1 cellular context compared by ENCODE assay signal in genomic region chr12:531951-532585, GRCh38.
TF ChIP-seq lines count a peak whose summit lies in the region.

No MANE protein-coding gene starts in this region.

TF ChIP-seq in IMR-90, 13 proteins besides CTCF, POLR2A, EP300 and RAD21:
- TF ChIP-seq USF2 (IDR thresholded peaks at IDR 0.05; ENCODE audit: low read depth, low read length), result no peak
- no peak for TF ChIP-seq FOS (IDR thresholded peaks at IDR 0.05; ENCODE audit: low read depth, low read length)
- TF ChIP-seq RFX5 (IDR thresholded peaks at IDR 0.05; ENCODE audit: low read depth, low read length), result no peak
- no peak for TF ChIP-seq MAZ (IDR thresholded peaks at IDR 0.05; ENCODE audit: borderline replicate concordance, low read depth, low read length)
- TF ChIP-seq MAFK (IDR thresholded peaks at IDR 0.05; ENCODE audit: low read depth, low read length), result no peak
- TF ChIP-seq SMC3 (IDR thresholded peaks at IDR 0.05; ENCODE audit: low read depth, low read length), result no peak
- no peak for TF ChIP-seq CHD1 (IDR thresholded peaks at IDR 0.05; ENCODE audit: low read depth, low read length)
